In genomic region chr6:136790411-136791295, GRCh38 we compare ENCODE assay signal across 8 cellular contexts. TPM values are rescaled to one million over a fixed set of nuclear protein-coding genes. Genes with fewer than 3 reads are reported as not detected.
A peak's percentile ranks its signal among the peaks of the same experiment; 100 is the strongest.
DNase-seq lines count a peak whose midpoint lies in the region; ATAC-seq and TF ChIP-seq lines count a peak whose summit lies in the region.

No MANE protein-coding gene starts in this region.

- H3K36me3 Mint-ChIP-seq in HFFc6 (ENCODE audit: low read depth), result peaks cover 4% of the 10 kb centered on the region; the same call in 1 of the 2 replicates
- no peaks in the 10 kb centered on the region for H3K36me3 Mint-ChIP-seq in brain

- no peaks in the 10 kb centered on the region for H3K9me3 Mint-ChIP-seq in HFFc6
- H3K9me3 Mint-ChIP-seq in brain, result no peaks in the 10 kb centered on the region

- ATAC-seq in HG03342 (IDR thresholded peaks at IDR 0.05; ENCODE audit: unreplicated experiment), result no peak

- in situ Hi-C loops in ACHN (cut with HindIII; ENCODE audit: low pct_ligation_motif_present, low pct_unique_long_range_greater_than_20kb, low sequenced_read_pairs), result no loop called here

- peak overlapping the region; percentile 91 for H3K27ac ChIP-seq in 22Rv1

- peaks cover 53% of the 10 kb centered on the region for H3K4me1 ChIP-seq in mononuclear cell (ENCODE audit: insufficient read depth, low read length)

- no peak for TF ChIP-seq CTCF in 22Rv1 (IDR thresholded peaks at IDR 0.05)
- no peak for TF ChIP-seq CTCF in HFFc6 (IDR thresholded peaks at IDR 0.05)
- TF ChIP-seq CTCF in brain (conservative IDR thresholded peaks at IDR 0.05), result no peak

- peak overlapping the region; percentile 90 for H3K4me3 ChIP-seq in mononuclear cell (ENCODE audit: low read length)
- H3K4me3 ChIP-seq in H7 (ENCODE audit: insufficient read depth, low read depth, low read length), result no peak overlapping the region

- peak overlapping the region; percentile 84 for H3K27ac Mint-ChIP-seq in HFFc6
- H3K27ac Mint-ChIP-seq in brain, result peak overlapping the region in 3 of 5 experiments; percentile 75 to 95 (median 88)

- H3K4me3 Mint-ChIP-seq in HFFc6 (peak overlapping the region; percentile 96), brain (peak overlapping the region; percentile 88 to 97 (median 92))

- no peaks in the 10 kb centered on the region for H3K9me3 ChIP-seq in mononuclear cell (ENCODE audit: low read depth, low read length)

- peaks cover 48% of the 10 kb centered on the region for H3K4me1 Mint-ChIP-seq in HFFc6 (ENCODE audit: low read depth)
- peaks cover 15% of the 10 kb centered on the region for H3K4me1 Mint-ChIP-seq in brain

- DNase-seq in HFFc6 (no peak), H7 (no peak), ACHN (no peak)
- DNase-seq in activated CD8-positive, alpha-beta memory T cell treated with anti-CD3 and anti-CD28 coated beads, Interleukin-2, amount 50 U/mL, for 4 hours, result no peak

- no peaks in the 10 kb centered on the region for H3K27me3 ChIP-seq in mononuclear cell (ENCODE audit: insufficient read depth, low read length)
- H3K27me3 ChIP-seq in H7 (ENCODE audit: control insufficient read depth, insufficient read depth, low read length), result peaks cover 34% of the 10 kb centered on the region

- H3K27me3 Mint-ChIP-seq in HFFc6 (ENCODE audit: insufficient read depth) (peaks cover 3% of the 10 kb centered on the region; the same call in 1 of the 2 replicates), brain (peaks cover 66% of the 10 kb centered on the region)

- no peaks in the 10 kb centered on the region; the same call in 1 of the 2 replicates for H3K36me3 ChIP-seq in H7 (replicated peaks; ENCODE audit: control insufficient read depth, insufficient read depth, low read length)

RNA-seq across cellular contexts. Expression of gene MAP3K5, which starts 1.6 kb away (rescaled TPM):
- total RNA-seq in HFFc6 (2021; fragmentation: NEBNext Ultra II Directional; extraction: Animal tissue kit (Norgen Biotek cat#: 25700)), result 10 to 100 TPM; 11.9 to 22.2 (median 19.1) TPM
- 8.4 TPM for polyA plus RNA-seq in brain (ENCODE audit: insufficient read depth, low read depth, low replicate concordance)
- 27.8 TPM for total RNA-seq in mononuclear cell
- 0.59 and 1.3 TPM in 2 replicates for total RNA-seq in H7 (2014; rRNA removed; shearing (Covaris generic))

RNA-seq across cellular contexts. Expression of gene PEX7, which starts 31.7 kb away (rescaled TPM):
- 1 to 10 TPM; 6.4 to 7.6 (median 7.3) TPM for total RNA-seq in HFFc6 (2021; fragmentation: NEBNext Ultra II Directional; extraction: Animal tissue kit (Norgen Biotek cat#: 25700))
- 8.0 TPM for polyA plus RNA-seq in brain (ENCODE audit: insufficient read depth, low read depth, low replicate concordance)
- total RNA-seq in mononuclear cell, result 6.1 TPM
- 11.8 and 14.0 TPM in 2 replicates for total RNA-seq in H7 (2014; rRNA removed; shearing (Covaris generic))
